8 cellular contexts compared by ENCODE assay signal in the genomic region with DNA sequence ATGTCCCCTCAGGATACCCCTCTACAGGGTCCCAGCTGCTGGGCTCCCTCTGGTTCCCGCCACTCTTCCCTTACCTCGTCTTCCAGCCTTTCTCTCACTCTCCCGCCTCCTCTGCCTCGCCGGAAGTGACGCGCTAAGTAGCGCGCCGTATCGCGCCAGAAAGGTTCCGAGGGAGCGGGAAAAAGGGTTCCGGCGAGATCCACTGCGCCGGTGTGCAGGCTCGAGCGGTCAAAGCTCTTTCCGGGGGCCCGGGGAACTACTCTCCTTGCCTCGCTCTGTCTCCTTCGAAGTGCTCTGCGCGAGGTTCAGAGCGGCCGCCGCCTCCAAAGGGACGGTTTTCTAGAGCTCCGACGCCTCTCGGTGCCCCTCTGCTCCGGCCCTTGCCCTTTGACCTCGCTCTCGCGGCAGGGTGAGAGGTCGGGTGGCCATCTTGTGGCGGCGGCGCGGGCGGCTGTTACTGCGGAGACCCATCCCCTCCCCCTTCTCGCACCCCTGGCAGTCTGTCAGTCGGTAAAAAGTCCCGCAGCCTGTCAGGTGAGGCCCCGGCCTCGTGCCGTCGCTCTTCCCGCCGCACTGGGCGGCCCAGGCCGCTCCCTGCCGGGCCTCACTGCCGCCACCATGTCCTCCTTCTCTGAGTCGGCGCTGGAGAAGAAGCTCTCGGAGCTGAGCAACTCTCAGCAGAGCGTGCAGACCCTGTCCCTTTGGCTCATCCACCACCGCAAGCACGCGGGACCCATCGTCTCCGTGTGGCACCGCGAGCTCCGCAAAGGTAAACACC. TPM values are rescaled to one million over a fixed set of nuclear protein-coding genes. Genes with fewer than 3 reads are reported as not detected.
DNase-seq lines count a peak whose midpoint lies in the region; ATAC-seq and TF ChIP-seq lines count a peak whose summit lies in the region.

Gene RPRD1B (plus strand): TSS at position 417 of the 778 bp plus-strand sequence. CDS start 202 bp downstream, at position 619.
Gene TTI1 (minus strand): TSS at position 127 of the 778 bp plus-strand sequence. CDS start 19,640 bp downstream, outside the sequence.

- no peak for TF ChIP-seq EP300 in suprapubic skin (IDR thresholded peaks at IDR 0.05)

- DNase-seq in GM06990 (ENCODE audit: extremely low read depth, insufficient read length) (peak; percentile 91), NCI-H1092 treated with DMSO at 0.1 percent for 48 hours (lab: John Stamatoyannopoulos, UW) (peak; percentile 95), SKM-1 treated with dmso at 0.1 percent for 144 hours (lab: John Stamatoyannopoulos, UW; ENCODE audit: unreplicated experiment) (peak; percentile 90), glomerular endothelial cell (ENCODE audit: extremely low read depth, low read depth, low spot score) (peak; percentile 47), occipital lobe (lab: John Stamatoyannopoulos, UW) (peak; percentile 84), suprapubic skin (ENCODE audit: low spot score in 2 of 2) (peak; percentile 92 to 94)

- peaks cover 80% of the 10 kb centered on the region for H3K4me1 Mint-ChIP-seq in activated naive CD8-positive, alpha-beta T cell (ENCODE audit: low read depth)

- no peaks in the 10 kb centered on the region for H3K9me3 Mint-ChIP-seq in activated naive CD8-positive, alpha-beta T cell (ENCODE audit: low read depth)

- peak; percentile 7 for TF ChIP-seq CTCF in GM06990 (IDR thresholded peaks at IDR 0.05; ENCODE audit: insufficient read depth, low read length, poor library complexity, severe bottlenecking)
- TF ChIP-seq CTCF in suprapubic skin (IDR thresholded peaks at IDR 0.05): no peak

- WGBS in suprapubic skin: under 1% methylated on average over 42 of the region's 69 CpGs

- H3K4me1 ChIP-seq in suprapubic skin: peaks cover 50% of the 10 kb centered on the region

- peak in 1 of 2 donors; percentile 61 for TF ChIP-seq POLR2A in suprapubic skin (IDR thresholded peaks at IDR 0.05)

- H3K27me3 ChIP-seq in GM06990 (replicated peaks; ENCODE audit: control insufficient read depth, insufficient read depth, low read length): no peaks in the 10 kb centered on the region
- no peaks in the 10 kb centered on the region for H3K27me3 ChIP-seq in suprapubic skin

- peak within 1 kb of the TSS; percentile 95 for H3K27ac Mint-ChIP-seq in activated naive CD8-positive, alpha-beta T cell

- H3K36me3 Mint-ChIP-seq in activated naive CD8-positive, alpha-beta T cell: peaks cover 11% of the 10 kb centered on the region

- H3K9me3 ChIP-seq in suprapubic skin: no peaks in the 10 kb centered on the region

- H3K4me3 ChIP-seq in GM06990 (replicated peaks; ENCODE audit: low read depth, low read length): peak within 1 kb of the TSS; percentile 97
- peak within 1 kb of the TSS; percentile 73 for H3K4me3 ChIP-seq in suprapubic skin

- H3K36me3 ChIP-seq in GM06990 (ENCODE audit: control insufficient read depth, insufficient read depth, low read length): peaks cover 4% of the 10 kb centered on the region
- H3K36me3 ChIP-seq in suprapubic skin: no peaks in the 10 kb centered on the region

- no peaks in the 10 kb centered on the region for H3K27me3 Mint-ChIP-seq in activated naive CD8-positive, alpha-beta T cell

- peak; percentile 88 for ATAC-seq in HG02571 (IDR thresholded peaks at IDR 0.05; ENCODE audit: unreplicated experiment)

- H3K4me3 Mint-ChIP-seq in activated naive CD8-positive, alpha-beta T cell: peak within 1 kb of the TSS; percentile 99

- H3K27ac ChIP-seq in suprapubic skin: peak within 1 kb of the TSS; percentile 90

RNA-seq across cellular contexts. Expression of gene RPRD1B, which starts in this region (rescaled TPM):
- total RNA-seq in glomerular endothelial cell (9.3 and 19.7 TPM in 2 replicates), occipital lobe (34.3 TPM), suprapubic skin (10 to 100 TPM; 24.7 to 45.6 (median 27.7) TPM)

RNA-seq across cellular contexts. Expression of gene TTI1, which starts in this region (rescaled TPM):
- total RNA-seq in glomerular endothelial cell (12.9 and 17.1 TPM in 2 replicates), occipital lobe (28.1 TPM), suprapubic skin (10 to 100 TPM; 11.2 to 24.7 (median 17.1) TPM)

Comparison
In these comparisons a context has a peak if more than half of its experiments do, and no peak if none do; other contexts are left out.
1. Peak in every context shown above with its lines: DNase-seq, ATAC-seq, H3K4me3 ChIP-seq and H3K27ac ChIP-seq.